In genomic region chr11:66543263-66544107, GRCh38 we compare ENCODE assay signal across 6 cellular contexts.
DNase-seq lines count a peak whose midpoint lies in the region; ATAC-seq lines count a peak whose summit lies in the region.

No MANE protein-coding gene starts in this region.

- H3K27ac ChIP-seq in KOPT-K1 (ENCODE audit: low read depth, low read length, poor library complexity, severe bottlenecking), result peak overlapping the region; percentile 75

- H3K4me1 Mint-ChIP-seq in memory B cell, result peaks cover 24% of the 10 kb centered on the region

- peaks cover 19% of the 10 kb centered on the region for H3K36me3 Mint-ChIP-seq in memory B cell

- peak overlapping the region; percentile 84 for H3K27ac Mint-ChIP-seq in memory B cell

- peaks cover 40% of the 10 kb centered on the region for H3K36me3 ChIP-seq in KOPT-K1 (ENCODE audit: insufficient read depth, low read length)

- H3K4me3 Mint-ChIP-seq in memory B cell, result peak overlapping the region; percentile 67

- H3K27me3 Mint-ChIP-seq in memory B cell, result no peaks in the 10 kb centered on the region

- peak; percentile 40 for DNase-seq in activated naive CD4-positive, alpha-beta T cell treated with anti-CD3 and anti-CD28 coated beads, Interleukin-2, amount 50 U/mL, for 16 hours
- DNase-seq in memory B cell (ENCODE audit: low spot score in 2 of 2), result peak; percentile 57 to 65
- no peak for DNase-seq in midbrain (lab: John Stamatoyannopoulos, UW)
- DNase-seq in NCI-H1417 treated with DMSO at 0.1 percent for 48 hours (lab: John Stamatoyannopoulos, UW), result no peak

- H3K9me3 Mint-ChIP-seq in memory B cell, result no peaks in the 10 kb centered on the region

- H3K9me3 ChIP-seq in KOPT-K1 (ENCODE audit: insufficient read depth, low read length, poor library complexity, severe bottlenecking), result no peaks in the 10 kb centered on the region

- ATAC-seq in memory B cell (ENCODE audit: low read depth) (peak; percentile 73), HG03354 (IDR thresholded peaks at IDR 0.05; ENCODE audit: poor library complexity, severe bottlenecking, unreplicated experiment) (no peak)

Comparison
In these comparisons a context has a peak if more than half of its experiments do, and no peak if none do; other contexts are left out.
1. DNase-seq: peak in activated naive CD4-positive, alpha-beta T cell treated with anti-CD3 and anti-CD28 coated beads, Interleukin-2, amount 50 U/mL, for 16 hours (single experiment) and memory B cell (2 of 2); none in midbrain (single experiment) and NCI-H1417 treated with DMSO at 0.1 percent for 48 hours (single experiment).